Comparison of ENCODE assay signal across 13 cellular contexts in genomic region chr10:128147669-128148068, GRCh38. TPM values are rescaled to one million over a fixed set of nuclear protein-coding genes. Genes with fewer than 3 reads are reported as not detected.
DNase-seq lines count a peak whose midpoint lies in the region; ATAC-seq lines count a peak whose summit lies in the region.
"Had no signal": no experiment of that assay in that cellular context is flagged by ENCODE, and none has a peak within 500 bp of the region (broad histone marks: within the 10 kb centered on the region; RNA-seq: fewer than 3 reads in every experiment).

No MANE protein-coding gene starts in this region.

- no peaks in the 10 kb centered on the region for H3K36me3 Mint-ChIP-seq in activated T-cell treated with anti-CD3 and anti-CD28 coated beads, Interleukin-2, amount 50 U/mL, for 24 hours (ENCODE audit: low read depth)
- no peaks in the 10 kb centered on the region for H3K36me3 Mint-ChIP-seq in activated T-cell treated with anti-CD3 and anti-CD28 coated beads, Interleukin-2, amount 50 U/mL, for 4 hours (ENCODE audit: insufficient read depth)
- peaks cover 6% of the 10 kb centered on the region for H3K36me3 Mint-ChIP-seq in activated T-helper 1 cell treated with anti-CD3 and anti-CD28 coated beads, Interleukin-12 subunit alpha, Interleukin-12 subunit beta, Interleukin-2, Interleukin-4 antibody, amounts not matched to agents 30 ng/mL and 10 ng/mL and 1 ng/mL, durations not matched to agents 14 hours and 24 hours and 36 hours (ENCODE audit: low read depth)
- peaks cover 5% of the 10 kb centered on the region for H3K36me3 Mint-ChIP-seq in stimulated activated memory B cell treated with anti-CD40 and anti-IgM and Interleukin-4, amounts not matched to agents 10 μg/mL and 1 μg/mL and 100 μg/mL, for 72 hours
- H3K36me3 Mint-ChIP-seq: T-cell had no signal

- no peaks in the 10 kb centered on the region for H3K27me3 Mint-ChIP-seq in activated T-cell treated with anti-CD3 and anti-CD28 coated beads, Interleukin-2, amount 50 U/mL, for 24 hours
- H3K27me3 Mint-ChIP-seq in activated T-cell treated with anti-CD3 and anti-CD28 coated beads, Interleukin-2, amount 50 U/mL, for 4 hours (ENCODE audit: low read depth): no peaks in the 10 kb centered on the region
- peaks cover 23% of the 10 kb centered on the region for H3K27me3 Mint-ChIP-seq in activated T-helper 1 cell treated with anti-CD3 and anti-CD28 coated beads, Interleukin-12 subunit alpha, Interleukin-12 subunit beta, Interleukin-2, Interleukin-4 antibody, amounts not matched to agents 30 ng/mL and 10 ng/mL and 1 ng/mL, durations not matched to agents 14 hours and 24 hours and 36 hours (ENCODE audit: insufficient read depth)
- H3K27me3 Mint-ChIP-seq in stimulated activated memory B cell treated with anti-CD40 and anti-IgM and Interleukin-4, amounts not matched to agents 10 μg/mL and 1 μg/mL and 100 μg/mL, for 72 hours: peaks cover 23% of the 10 kb centered on the region
- H3K27me3 Mint-ChIP-seq: T-cell had no signal

- intact Hi-C loops in activated T-helper 1 cell treated with anti-CD3 and anti-CD28 coated beads, Interleukin-12 subunit alpha, Interleukin-12 subunit beta, Interleukin-2, Interleukin-4 antibody, amounts not matched to agents 30 ng/mL and 10 ng/mL and 1 ng/mL, durations not matched to agents 14 hours and 24 hours and 36 hours (cut with micrococcal nuclease): loop anchor here (2.0 kb wide), 1 partner anchor 21 kb away; the partner anchor contains the start of gene MKI67

- H3K4me1 Mint-ChIP-seq in activated T-cell treated with anti-CD3 and anti-CD28 coated beads, Interleukin-2, amount 50 U/mL, for 24 hours (ENCODE audit: low read depth): peaks cover 30% of the 10 kb centered on the region
- peaks cover 24% of the 10 kb centered on the region for H3K4me1 Mint-ChIP-seq in activated T-cell treated with anti-CD3 and anti-CD28 coated beads, Interleukin-2, amount 50 U/mL, for 4 hours (ENCODE audit: low read depth)
- peaks cover 40% of the 10 kb centered on the region for H3K4me1 Mint-ChIP-seq in activated T-helper 1 cell treated with anti-CD3 and anti-CD28 coated beads, Interleukin-12 subunit alpha, Interleukin-12 subunit beta, Interleukin-2, Interleukin-4 antibody, amounts not matched to agents 30 ng/mL and 10 ng/mL and 1 ng/mL, durations not matched to agents 14 hours and 24 hours and 36 hours (ENCODE audit: low read depth)
- H3K4me1 Mint-ChIP-seq in stimulated activated memory B cell treated with anti-CD40 and anti-IgM and Interleukin-4, amounts not matched to agents 10 μg/mL and 1 μg/mL and 100 μg/mL, for 72 hours: peaks cover 20% of the 10 kb centered on the region

- no peak overlapping the region for H3K4me3 Mint-ChIP-seq in activated T-cell treated with anti-CD3 and anti-CD28 coated beads, Interleukin-2, amount 50 U/mL, for 24 hours
- no peak overlapping the region for H3K4me3 Mint-ChIP-seq in activated T-cell treated with anti-CD3 and anti-CD28 coated beads, Interleukin-2, amount 50 U/mL, for 4 hours
- H3K4me3 Mint-ChIP-seq in activated T-helper 1 cell treated with anti-CD3 and anti-CD28 coated beads, Interleukin-12 subunit alpha, Interleukin-12 subunit beta, Interleukin-2, Interleukin-4 antibody, amounts not matched to agents 30 ng/mL and 10 ng/mL and 1 ng/mL, durations not matched to agents 14 hours and 24 hours and 36 hours: peak overlapping the region; percentile 34
- no peak overlapping the region for H3K4me3 Mint-ChIP-seq in stimulated activated memory B cell treated with anti-CD40 and anti-IgM and Interleukin-4, amounts not matched to agents 10 μg/mL and 1 μg/mL and 100 μg/mL, for 72 hours
- H3K4me3 Mint-ChIP-seq: T-cell had no signal

- no peak for DNase-seq in activated T-cell treated with anti-CD3 and anti-CD28 coated beads, Interleukin-2, amount 50 U/mL, for 24 hours
- DNase-seq in activated T-cell treated with anti-CD3 and anti-CD28 coated beads, Interleukin-2, amount 50 U/mL, for 4 hours: no peak
- DNase-seq in activated T-helper 1 cell treated with anti-CD3 and anti-CD28 coated beads, Interleukin-12 subunit alpha, Interleukin-12 subunit beta, Interleukin-2, Interleukin-4 antibody, amounts not matched to agents 30 ng/mL and 10 ng/mL and 1 ng/mL, durations not matched to agents 14 hours and 24 hours and 36 hours (ENCODE audit: low spot score): no peak
- DNase-seq in fibroblast of peridontal ligament (ENCODE audit: extremely low read depth): peak; percentile 71
- no peak for DNase-seq in SIG-M5 (lab: John Stamatoyannopoulos, UW)
- DNase-seq: body of pancreas, left ventricle myocardium superior, NCI-H1092 treated with DMSO at 0.1 percent for 48 hours, T-cell, testis had no signal

- peak overlapping the region; percentile 55 for H3K27ac Mint-ChIP-seq in activated T-cell treated with anti-CD3 and anti-CD28 coated beads, Interleukin-2, amount 50 U/mL, for 24 hours
- H3K27ac Mint-ChIP-seq in activated T-helper 1 cell treated with anti-CD3 and anti-CD28 coated beads, Interleukin-12 subunit alpha, Interleukin-12 subunit beta, Interleukin-2, Interleukin-4 antibody, amounts not matched to agents 30 ng/mL and 10 ng/mL and 1 ng/mL, durations not matched to agents 14 hours and 24 hours and 36 hours: no peak overlapping the region
- H3K27ac Mint-ChIP-seq in stimulated activated memory B cell treated with anti-CD40 and anti-IgM and Interleukin-4, amounts not matched to agents 10 μg/mL and 1 μg/mL and 100 μg/mL, for 72 hours: peak overlapping the region; percentile 27
- H3K27ac Mint-ChIP-seq: T-cell had no signal

- no peak for ATAC-seq in activated T-cell treated with anti-CD3 and anti-CD28 coated beads, Interleukin-2, amount 50 U/mL, for 4 hours
- ATAC-seq in stimulated activated memory B cell treated with anti-CD40 and anti-IgM and Interleukin-4, amounts not matched to agents 10 μg/mL and 1 μg/mL and 100 μg/mL, for 72 hours: no peak
- ATAC-seq in GM19397 (IDR thresholded peaks at IDR 0.05; ENCODE audit: unreplicated experiment) (no peak), GM18909 (IDR thresholded peaks at IDR 0.05; ENCODE audit: poor library complexity, unreplicated experiment) (no peak)
- ATAC-seq: body of pancreas, left ventricle myocardium superior, T-cell had no signal

- peaks cover 19% of the 10 kb centered on the region for H3K9me3 Mint-ChIP-seq in activated T-cell treated with anti-CD3 and anti-CD28 coated beads, Interleukin-2, amount 50 U/mL, for 24 hours
- peaks cover 3% of the 10 kb centered on the region for H3K9me3 Mint-ChIP-seq in activated T-cell treated with anti-CD3 and anti-CD28 coated beads, Interleukin-2, amount 50 U/mL, for 4 hours
- H3K9me3 Mint-ChIP-seq in activated T-helper 1 cell treated with anti-CD3 and anti-CD28 coated beads, Interleukin-12 subunit alpha, Interleukin-12 subunit beta, Interleukin-2, Interleukin-4 antibody, amounts not matched to agents 30 ng/mL and 10 ng/mL and 1 ng/mL, durations not matched to agents 14 hours and 24 hours and 36 hours: peaks cover 11% of the 10 kb centered on the region
- H3K9me3 Mint-ChIP-seq in stimulated activated memory B cell treated with anti-CD40 and anti-IgM and Interleukin-4, amounts not matched to agents 10 μg/mL and 1 μg/mL and 100 μg/mL, for 72 hours: peaks cover 6% of the 10 kb centered on the region

RNA-seq across cellular contexts. Expression of gene MKI67, which starts 21.4 kb away (rescaled TPM):
- total RNA-seq in activated T-cell treated with anti-CD3 and anti-CD28 coated beads, Interleukin-2, amount 50 U/mL, for 4 hours: 1 to 10 TPM; 5.4 to 5.7 (median 5.4) TPM
- total RNA-seq in activated T-helper 1 cell treated with anti-CD3 and anti-CD28 coated beads, Interleukin-12 subunit alpha, Interleukin-12 subunit beta, Interleukin-2, Interleukin-4 antibody, amounts not matched to agents 30 ng/mL and 10 ng/mL and 1 ng/mL, durations not matched to agents 14 hours and 24 hours and 36 hours: 141 and 159 TPM in 2 replicates

Comparison
In these comparisons a context has a peak if more than half of its experiments do, and no peak if none do; other contexts are left out.
1. RNA of gene MKI67, which starts 21.4 kb away (total RNA-seq): 141 to 159 TPM in activated T-helper 1 cell treated with anti-CD3 and anti-CD28 coated beads, Interleukin-12 subunit alpha, Interleukin-12 subunit beta, Interleukin-2, Interleukin-4 antibody, amounts not matched to agents 30 ng/mL and 10 ng/mL and 1 ng/mL, durations not matched to agents 14 hours and 24 hours and 36 hours; 5.4 to 5.7 TPM in activated T-cell treated with anti-CD3 and anti-CD28 coated beads, Interleukin-2, amount 50 U/mL, for 4 hours; every median in the first group is over 10 times any median in the second.